8 cellular contexts compared by ENCODE assay signal in the genomic region with DNA sequence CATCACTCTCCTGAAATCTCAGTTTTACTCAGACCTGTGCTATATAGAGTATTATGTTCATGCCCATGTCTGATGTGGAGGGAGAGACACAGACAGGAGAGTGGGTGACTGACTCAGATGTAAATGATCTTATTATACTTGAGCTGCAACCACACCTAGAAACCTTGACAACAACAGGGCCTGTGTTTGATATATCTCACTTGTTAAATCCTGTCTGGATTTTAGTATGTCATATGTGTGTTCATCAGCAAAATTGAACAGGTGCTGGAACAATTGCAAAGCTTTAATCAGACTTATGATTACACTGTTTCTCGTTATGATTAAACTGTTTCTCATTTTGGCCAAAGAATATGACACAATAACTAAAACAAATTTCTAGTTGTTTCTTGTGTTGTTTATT. TPM values are rescaled to one million over a fixed set of nuclear protein-coding genes. Genes with fewer than 3 reads are reported as not detected.
A peak's percentile ranks its signal among the peaks of the same experiment; 100 is the strongest.
DNase-seq lines count a peak whose midpoint lies in the region; ATAC-seq, FAIRE-seq and TF ChIP-seq lines count a peak whose summit lies in the region.

No MANE protein-coding gene starts in this region.

- no peak for TF ChIP-seq CTCF in pancreas (IDR thresholded peaks at IDR 0.05)
- no peak for TF ChIP-seq CTCF in testis (IDR thresholded peaks at IDR 0.05)

- H3K9me3 ChIP-seq in pancreas (no peaks in the 10 kb centered on the region), testis (no peaks in the 10 kb centered on the region)

- peaks cover 9 to 31% (median 29%) of the 10 kb centered on the region in 3 donors for H3K4me1 ChIP-seq in pancreas
- H3K4me1 ChIP-seq in testis = peaks cover 4% of the 10 kb centered on the region

- 18 to 21% methylated on average over 1 of the region's 1 CpG for WGBS in pancreas, 2 donors
- WGBS in testis, 2 donors = 33 to 69% methylated on average over 1 of the region's 1 CpG

- intact Hi-C loops in pancreas (cut with DNase I) = no loop called here
- intact Hi-C loops in testis (cut with DNase I; ENCODE audit: low total_unique reads) = no loop called here

- H3K27me3 ChIP-seq in pancreas (no peaks in the 10 kb centered on the region), testis (no peaks in the 10 kb centered on the region)

- peak overlapping the region in 2 of 4 donors; percentile 1 to 9 for H3K27ac ChIP-seq in pancreas
- no peak overlapping the region for H3K27ac ChIP-seq in testis

- ATAC-seq in pancreas (peak in 3 of 4 donors; percentile 33 to 59 (median 44)), HG03565 (IDR thresholded peaks at IDR 0.05; ENCODE audit: unreplicated experiment) (no peak)

- no peak for FAIRE-seq in pancreas (lab: Jason Lieb, UNC)

- peak; percentile 48 for DNase-seq in NCI-H2029 (lab: John Stamatoyannopoulos, UW)
- no peak for DNase-seq in NCI-H2029 treated with DMSO at 0.1 percent for 48 hours (lab: John Stamatoyannopoulos, UW)
- peak; percentile 82 for DNase-seq in NCI-H226
- DNase-seq in astrocyte of the hippocampus (ENCODE audit: low read depth, low spot score) = peak; percentile 57
- DNase-seq in pancreas = no peak
- no peak for DNase-seq in activated effector memory CD4-positive, alpha-beta T cell treated with anti-CD3 and anti-CD28 coated beads, Interleukin-2, amount 50 U/mL, for 16 hours
- DNase-seq in testis = no peak

- H3K4me3 ChIP-seq in pancreas = no peak overlapping the region
- H3K4me3 ChIP-seq in testis = no peak overlapping the region

- H3K36me3 ChIP-seq in pancreas (no peaks in the 10 kb centered on the region), testis (ENCODE audit: low read depth, missing control alignments) (no peaks in the 10 kb centered on the region)

- TF ChIP-seq POLR2A in testis (IDR thresholded peaks at IDR 0.05) = no peak

RNA-seq across cellular contexts. Expression of a gene that starts 37.7 kb away (rescaled TPM):
- total RNA-seq in pancreas = 10 to 100 TPM in 2 of 6 donors, 1 to 10 TPM in 4; 8.0 to 15.9 (median 9.4) TPM
- 1 to 10 TPM; 3.2 to 5.6 TPM for polyA plus RNA-seq in pancreas
- 10 to 100 TPM; 43.5 to 57.1 TPM for total RNA-seq in testis
- polyA plus RNA-seq in testis (ENCODE audit: insufficient read depth, low read depth, low replicate concordance) = 19.1 TPM

Comparison
In these comparisons a context has a peak if more than half of its experiments do, and no peak if none do; other contexts are left out.
1. DNase-seq: peak in NCI-H2029 (single experiment), NCI-H226 (single experiment) and astrocyte of the hippocampus (single experiment); none in NCI-H2029 treated with DMSO at 0.1 percent for 48 hours (single experiment), pancreas (0 of 6), activated effector memory CD4-positive, alpha-beta T cell treated with anti-CD3 and anti-CD28 coated beads, Interleukin-2, amount 50 U/mL, for 16 hours (single experiment) and testis (single experiment).